ENCODE assay signal across 10 cellular contexts in the genomic region with DNA sequence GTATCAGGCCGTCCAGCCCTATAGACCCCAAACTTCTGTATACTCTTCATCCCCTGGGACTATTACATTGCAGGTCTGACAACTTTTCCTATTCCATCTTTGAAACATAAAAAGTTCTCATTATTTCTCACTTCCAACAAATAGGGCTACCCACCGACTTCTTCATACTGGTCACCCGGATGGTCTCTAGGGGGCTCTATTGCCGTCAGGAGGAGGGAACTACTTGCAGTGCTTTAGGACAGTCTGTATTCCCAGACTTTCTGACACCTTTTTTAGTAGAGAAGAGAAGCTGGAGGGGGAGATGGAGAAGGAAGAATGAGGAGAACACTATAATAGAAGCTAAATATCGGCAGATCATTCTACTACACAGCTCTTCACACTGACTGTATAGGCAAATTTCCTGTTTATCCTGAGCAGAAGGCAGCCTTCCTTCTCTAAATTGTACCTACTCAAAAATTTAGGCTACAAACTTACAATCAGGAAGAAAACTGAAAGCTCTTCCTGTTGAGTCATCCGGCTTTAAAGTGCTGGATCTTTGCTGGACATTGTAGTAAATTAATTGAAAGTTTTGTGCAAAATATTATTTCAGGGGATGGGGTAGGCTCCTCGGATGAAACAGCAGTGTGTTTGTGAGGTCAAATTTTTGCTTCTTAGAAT. TPM values are rescaled to one million over a fixed set of nuclear protein-coding genes. Genes with fewer than 3 reads are reported as not detected.
DNase-seq lines count a peak whose midpoint lies in the region; ATAC-seq and TF ChIP-seq lines count a peak whose summit lies in the region.
"Had no signal": no experiment of that assay in that cellular context is flagged by ENCODE, and none has a peak within 500 bp of the region (broad histone marks: within the 10 kb centered on the region; RNA-seq: fewer than 3 reads in every experiment).

No MANE protein-coding gene starts in this region.

- DNase-seq in COLO829 (ENCODE audit: low spot score) (peak; percentile 64), M059J (ENCODE audit: low read depth) (peak; percentile 35), myocyte (ENCODE audit: low read depth) (peak; percentile 14), tibial artery (no peak)
- no peak for DNase-seq in central memory CD8-positive, alpha-beta T cell (ENCODE audit: low spot score in 2 of 2)
- no peak for DNase-seq in stimulated activated CD4-positive, alpha-beta T cell treated with anti-CD3 and anti-CD28 coated beads, Interleukin-1b, Interleukin-23, amount 100 ng/mL, for 48 hours
- DNase-seq: GOT3, naive B cell had no signal

- peaks cover 94% of the 10 kb centered on the region for H3K4me1 Mint-ChIP-seq in central memory CD8-positive, alpha-beta T cell
- H3K4me1 Mint-ChIP-seq: naive B cell had no signal

- H3K9me3 Mint-ChIP-seq in central memory CD8-positive, alpha-beta T cell: peaks cover 5% of the 10 kb centered on the region

- no peak for ATAC-seq in central memory CD8-positive, alpha-beta T cell (replicated peaks; ENCODE audit: extremely low read depth, poor library complexity, severe bottlenecking)
- ATAC-seq in GM19395 (IDR thresholded peaks at IDR 0.05; ENCODE audit: unreplicated experiment): no peak
- ATAC-seq in HG03460 (IDR thresholded peaks at IDR 0.05; ENCODE audit: unreplicated experiment): no peak

- H3K9me3 ChIP-seq in tibial artery: no peaks in the 10 kb centered on the region

- H3K27ac ChIP-seq in tibial artery: no peak overlapping the region

- no peaks in the 10 kb centered on the region for H3K27me3 Mint-ChIP-seq in central memory CD8-positive, alpha-beta T cell
- H3K27me3 Mint-ChIP-seq: naive B cell had no signal

- H3K36me3 ChIP-seq in tibial artery: no peaks in the 10 kb centered on the region

- peak overlapping the region; percentile 97 for H3K27ac Mint-ChIP-seq in central memory CD8-positive, alpha-beta T cell (ENCODE audit: low read depth)

- peaks cover 11% of the 10 kb centered on the region for H3K36me3 Mint-ChIP-seq in central memory CD8-positive, alpha-beta T cell (ENCODE audit: insufficient read depth)
- H3K36me3 Mint-ChIP-seq: naive B cell had no signal

- H3K4me3 Mint-ChIP-seq in central memory CD8-positive, alpha-beta T cell: peak overlapping the region; percentile 67
- H3K4me3 Mint-ChIP-seq: naive B cell had no signal

- intact Hi-C loops in tibial artery (cut with DNase I; ENCODE audit: low total_unique reads): no loop called here

- no peak for TF ChIP-seq CTCF in tibial artery (IDR thresholded peaks at IDR 0.05)

- no peaks in the 10 kb centered on the region for H3K27me3 ChIP-seq in tibial artery

- no peak overlapping the region for H3K4me3 ChIP-seq in tibial artery

- peaks cover 0 to 12% (median 10%) of the 10 kb centered on the region in 4 donors for H3K4me1 ChIP-seq in tibial artery

RNA-seq across cellular contexts. Expression of a gene that starts 54.6 kb away (rescaled TPM):
- total RNA-seq in M059J (2014; rRNA removed; shearing (Covaris generic)): 14.7 and 26.0 TPM in 2 replicates
- 1.8 and 4.0 TPM in 2 replicates for total RNA-seq in myocyte
- polyA plus RNA-seq in myocyte (2012): 1.1 TPM

Comparison
In these comparisons a context has a peak if more than half of its experiments do, and no peak if none do; other contexts are left out.
1. DNase-seq: peak in COLO829 (single experiment), M059J (single experiment) and myocyte (single experiment); none in central memory CD8-positive, alpha-beta T cell (0 of 2), stimulated activated CD4-positive, alpha-beta T cell treated with anti-CD3 and anti-CD28 coated beads, Interleukin-1b, Interleukin-23, amount 100 ng/mL, for 48 hours (single experiment) and tibial artery (0 of 2).